Comparison of ENCODE assay signal across 25 cellular contexts in genomic region chr19:47821460-47822020, GRCh38. TPM values are rescaled to one million over a fixed set of nuclear protein-coding genes. Genes with fewer than 3 reads are reported as not detected.
"Had no signal": no experiment of that assay in that cellular context is flagged by ENCODE, and none has a peak within 500 bp of the region (broad histone marks: within the 10 kb centered on the region; RNA-seq: fewer than 3 reads in every experiment).

CRX (plus strand) TSS chr19:47821937; CDS start chr19:47834444, 12,507 bp downstream.

- H3K27me3 ChIP-seq: colonic mucosa, vagina had no signal

- H3K9me3 ChIP-seq: colonic mucosa, lower lobe of right lung, vagina had no signal

- H3K36me3 ChIP-seq: colonic mucosa, lower lobe of right lung, tibial nerve, vagina had no signal

- H3K4me3 Mint-ChIP-seq: activated CD4-positive, alpha-beta memory T cell treated with anti-CD3 and anti-CD28 coated beads, Interleukin-2, amount 10 ng/mL, durations not matched to agents 7 days and 5 days; activated CD4-positive, alpha-beta T cell treated with anti-CD3 and anti-CD28 coated beads for 36 hours; activated naive CD8-positive, alpha-beta T cell treated with anti-CD3 and anti-CD28 coated beads, Interleukin-2, amount 50 U/mL, for 24 hours; activated T-cell treated with anti-CD3 and anti-CD28 coated beads, Interleukin-2, amount 50 U/mL, for 24 hours; central memory CD8-positive, alpha-beta T cell; natural killer cell had no signal

- H3K9me3 Mint-ChIP-seq: activated CD4-positive, alpha-beta memory T cell treated with anti-CD3 and anti-CD28 coated beads, Interleukin-2, amount 10 ng/mL, durations not matched to agents 7 days and 5 days; activated naive CD8-positive, alpha-beta T cell treated with anti-CD3 and anti-CD28 coated beads, Interleukin-2, amount 50 U/mL, for 24 hours; activated T-cell treated with anti-CD3 and anti-CD28 coated beads, Interleukin-2, amount 50 U/mL, for 24 hours; activated T-helper 2 cell treated with anti-CD3 and anti-CD28 coated beads, Interferon-gamma antibody, Interleukin-2, Interleukin-4, amounts not matched to agents 10 μg/mL and 5 μg/mL and 100 μg/mL, durations not matched to agents 14 hours and 24 hours and 36 hours; central memory CD8-positive, alpha-beta T cell; natural killer cell had no signal

- H3K4me1 ChIP-seq: colonic mucosa, lower lobe of right lung, tibial nerve, vagina had no signal

- ATAC-seq: activated CD4-positive, alpha-beta T cell treated with anti-CD3 and anti-CD28 coated beads for 36 hours; activated naive CD8-positive, alpha-beta T cell treated with anti-CD3 and anti-CD28 coated beads, Interleukin-2, amount 50 U/mL, for 24 hours; lower lobe of right lung; natural killer cell; right cardiac atrium; stimulated activated naive CD8-positive, alpha-beta T cell treated with anti-CD3 and anti-CD28 coated beads, Interleukin-15, Interleukin-2, amounts not matched to agents 100 U/mL and 50 U/mL, for 24 hours had no signal

- H3K36me3 Mint-ChIP-seq: natural killer cell had no signal

- H3K27ac Mint-ChIP-seq: activated CD4-positive, alpha-beta memory T cell treated with anti-CD3 and anti-CD28 coated beads, Interleukin-2, amount 10 ng/mL, durations not matched to agents 7 days and 5 days; activated CD4-positive, alpha-beta T cell treated with anti-CD3 and anti-CD28 coated beads for 36 hours; activated naive CD8-positive, alpha-beta T cell treated with anti-CD3 and anti-CD28 coated beads, Interleukin-2, amount 50 U/mL, for 24 hours; activated T-cell treated with anti-CD3 and anti-CD28 coated beads, Interleukin-2, amount 50 U/mL, for 24 hours; activated T-helper 2 cell treated with anti-CD3 and anti-CD28 coated beads, Interferon-gamma antibody, Interleukin-2, Interleukin-4, amounts not matched to agents 10 μg/mL and 5 μg/mL and 100 μg/mL, durations not matched to agents 14 hours and 24 hours and 36 hours; natural killer cell had no signal

- DNase-seq: activated CD4-positive, alpha-beta memory T cell treated with anti-CD3 and anti-CD28 coated beads, Interleukin-2, amount 10 ng/mL, durations not matched to agents 7 days and 5 days; activated CD4-positive, alpha-beta T cell treated with anti-CD3 and anti-CD28 coated beads for 36 hours; activated naive CD4-positive, alpha-beta T cell treated with Interleukin-2 at 50 U/mL for 16 hours; activated naive CD8-positive, alpha-beta T cell treated with anti-CD3 and anti-CD28 coated beads, Interleukin-2, amount 50 U/mL, for 24 hours; activated T-cell treated with anti-CD3 and anti-CD28 coated beads, Interleukin-2, amount 50 U/mL, for 24 hours; anterior cingulate cortex; colonic mucosa; erythroblast; foreskin melanocyte; glutamatergic neuron; hippocampal formation; lower lobe of right lung; natural killer cell; right cardiac atrium; stimulated activated CD4-positive, alpha-beta T cell treated with anti-CD3 and anti-CD28 coated beads, Interleukin-2, amount 100 ng/mL, for 24 hours; stimulated activated naive CD8-positive, alpha-beta T cell treated with anti-CD3 and anti-CD28 coated beads, Interleukin-15, Interleukin-2, amounts not matched to agents 100 U/mL and 50 U/mL, for 24 hours; T-helper 2 cell had no signal

- H3K4me3 ChIP-seq: colonic mucosa, lower lobe of right lung, tibial nerve, vagina had no signal

- H3K4me1 Mint-ChIP-seq: activated CD4-positive, alpha-beta memory T cell treated with anti-CD3 and anti-CD28 coated beads, Interleukin-2, amount 10 ng/mL, durations not matched to agents 7 days and 5 days; activated CD4-positive, alpha-beta T cell treated with anti-CD3 and anti-CD28 coated beads for 36 hours; activated naive CD8-positive, alpha-beta T cell treated with anti-CD3 and anti-CD28 coated beads, Interleukin-2, amount 50 U/mL, for 24 hours; central memory CD8-positive, alpha-beta T cell; natural killer cell had no signal

- H3K27ac ChIP-seq: colonic mucosa, lower lobe of right lung, tibial nerve, vagina had no signal

RNA-seq across cellular contexts. Expression of gene CRX, which starts in this region (rescaled TPM):
- total RNA-seq: activated CD4-positive, alpha-beta memory T cell treated with anti-CD3 and anti-CD28 coated beads, Interleukin-2, amount 10 ng/mL, durations not matched to agents 7 days and 5 days; activated CD4-positive, alpha-beta T cell treated with anti-CD3 and anti-CD28 coated beads for 36 hours; activated T-helper 2 cell treated with anti-CD3 and anti-CD28 coated beads, Interferon-gamma antibody, Interleukin-2, Interleukin-4, amounts not matched to agents 10 μg/mL and 5 μg/mL and 100 μg/mL, durations not matched to agents 14 hours and 24 hours and 36 hours; colonic mucosa; lower lobe of right lung; natural killer cell; omental fat pad; posterior vena cava; right cardiac atrium; skeletal muscle tissue; tibial nerve; vagina had no signal
- polyA plus RNA-seq: keratinocyte, right cardiac atrium had no signal
